8 cellular contexts compared by ENCODE assay signal in the genomic region with DNA sequence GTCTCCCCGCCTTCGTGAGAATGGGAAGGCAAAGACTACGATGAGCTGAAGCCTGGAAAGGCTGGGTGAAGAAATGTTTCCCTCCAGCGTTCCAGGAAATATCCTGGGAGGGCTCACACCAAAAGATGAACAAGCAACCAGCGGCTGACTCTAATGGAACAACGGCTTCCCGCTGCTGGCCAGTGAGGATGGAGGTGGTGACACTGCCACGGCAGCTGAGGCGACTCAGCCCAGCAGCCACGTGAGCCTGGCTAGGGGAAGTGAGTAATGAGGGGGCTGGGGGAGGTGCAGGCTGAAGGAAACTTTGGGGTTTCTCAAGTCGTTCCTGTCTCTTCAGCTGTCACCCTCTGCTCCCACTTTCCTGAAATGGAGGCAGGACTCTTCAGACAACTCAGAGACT.
DNase-seq lines count a peak whose midpoint lies in the region; ATAC-seq and TF ChIP-seq lines count a peak whose summit lies in the region.

No MANE protein-coding gene starts in this region.

- H3K4me1 ChIP-seq in foreskin keratinocyte, result peaks cover 8% of the 10 kb centered on the region

- no peak for TF ChIP-seq CTCF in foreskin keratinocyte (conservative IDR thresholded peaks at IDR 0.05)

- H3K36me3 Mint-ChIP-seq in T-helper 17 cell (ENCODE audit: low read depth), result no peaks in the 10 kb centered on the region

- H3K27ac ChIP-seq in foreskin keratinocyte, result no peak overlapping the region

- no peak overlapping the region for H3K4me3 Mint-ChIP-seq in T-helper 17 cell

- H3K27me3 Mint-ChIP-seq in T-helper 17 cell, result no peaks in the 10 kb centered on the region

- no peaks in the 10 kb centered on the region for H3K9me3 ChIP-seq in T-helper 17 cell (ENCODE audit: control insufficient read depth, low read length, poor library complexity, severe bottlenecking)

- H3K27ac Mint-ChIP-seq in T-helper 17 cell, result peak overlapping the region; percentile 34

- peak; percentile 75 for ATAC-seq in HG02642 (IDR thresholded peaks at IDR 0.05; ENCODE audit: poor library complexity, unreplicated experiment)
- peak; percentile 61 for ATAC-seq in T-helper 17 cell
- peak; percentile 65 for ATAC-seq in foreskin keratinocyte

- no peaks in the 10 kb centered on the region for H3K27me3 ChIP-seq in foreskin keratinocyte

- DNase-seq in GM04504 (ENCODE audit: low read depth) (peak; percentile 89), T-helper 17 cell (no peak), foreskin keratinocyte (peak in 1 of 2 donors; percentile 12), HuH-7 (ENCODE audit: low spot score) (no peak), NCI-H2196 treated with DMSO at 0.1 percent for 48 hours (lab: John Stamatoyannopoulos, UW; ENCODE audit: unreplicated experiment) (no peak), COLO668 (lab: John Stamatoyannopoulos, UW; ENCODE audit: unreplicated experiment) (no peak)
- peak; percentile 46 for DNase-seq in stimulated activated CD4-positive, alpha-beta T cell treated with anti-CD3 and anti-CD28 coated beads, Interleukin-1b, Interleukin-23, amount 100 ng/mL, for 48 hours

- peaks cover 31% of the 10 kb centered on the region for H3K4me1 Mint-ChIP-seq in T-helper 17 cell

Comparison
In these comparisons a context has a peak if more than half of its experiments do, and no peak if none do; other contexts are left out.
1. DNase-seq: peak in GM04504 (single experiment) and stimulated activated CD4-positive, alpha-beta T cell treated with anti-CD3 and anti-CD28 coated beads, Interleukin-1b, Interleukin-23, amount 100 ng/mL, for 48 hours (single experiment); none in T-helper 17 cell (0 of 3), HuH-7 (single experiment), NCI-H2196 treated with DMSO at 0.1 percent for 48 hours (single experiment) and COLO668 (single experiment).
2. Peak in every context shown above with its lines, with median percentiles within 50 percentile points of each other: ATAC-seq.